ENCODE assay signal across 8 cellular contexts in genomic region chr16:67833035-67833417, GRCh38. TPM values are rescaled to one million over a fixed set of nuclear protein-coding genes. Genes with fewer than 3 reads are reported as not detected.
DNase-seq lines count a peak whose midpoint lies in the region; ATAC-seq and TF ChIP-seq lines count a peak whose summit lies in the region.

No MANE protein-coding gene starts in this region.

- H3K27me3 ChIP-seq in MG63 = no peaks in the 10 kb centered on the region
- H3K27me3 ChIP-seq in lower lobe of right lung (ENCODE audit: low read depth) = no peaks in the 10 kb centered on the region
- no peaks in the 10 kb centered on the region for H3K27me3 ChIP-seq in upper lobe of left lung

- H3K9me3 Mint-ChIP-seq in central memory CD8-positive, alpha-beta T cell = no peaks in the 10 kb centered on the region

- H3K36me3 Mint-ChIP-seq in central memory CD8-positive, alpha-beta T cell (ENCODE audit: insufficient read depth) = peaks cover 11% of the 10 kb centered on the region

- peak; percentile 3 for DNase-seq in CD1c-positive myeloid dendritic cell (ENCODE audit: extremely low spot score)
- peak; percentile 75 for DNase-seq in MG63
- DNase-seq in central memory CD8-positive, alpha-beta T cell (ENCODE audit: low spot score in 2 of 2) = no peak
- DNase-seq in lower lobe of right lung = no peak
- no peak for DNase-seq in upper lobe of left lung
- DNase-seq in OCI-M1 (lab: John Stamatoyannopoulos, UW) = no peak
- no peak for DNase-seq in COR-L47 (lab: John Stamatoyannopoulos, UW)

- H3K27ac Mint-ChIP-seq in central memory CD8-positive, alpha-beta T cell (ENCODE audit: low read depth) = peak overlapping the region; percentile 83

- no peak for TF ChIP-seq EP300 in upper lobe of left lung (IDR thresholded peaks at IDR 0.05)

- intact Hi-C loops in lower lobe of right lung (cut with DNase I) = no loop called here

- peak overlapping the region; percentile 97 for H3K4me3 Mint-ChIP-seq in central memory CD8-positive, alpha-beta T cell

- H3K4me1 Mint-ChIP-seq in central memory CD8-positive, alpha-beta T cell = peaks cover 19% of the 10 kb centered on the region

- peaks cover 8% of the 10 kb centered on the region for H3K36me3 ChIP-seq in MG63
- peaks cover 41% of the 10 kb centered on the region for H3K36me3 ChIP-seq in lower lobe of right lung
- peaks cover 5 to 42% (median 39%) of the 10 kb centered on the region in 4 donors for H3K36me3 ChIP-seq in upper lobe of left lung

- H3K4me1 ChIP-seq in lower lobe of right lung = peaks cover 19% of the 10 kb centered on the region
- peaks cover 15 to 20% (median 16%) of the 10 kb centered on the region in 4 donors for H3K4me1 ChIP-seq in upper lobe of left lung

- peak overlapping the region; percentile 74 for H3K4me3 ChIP-seq in MG63
- peak overlapping the region; percentile 85 for H3K4me3 ChIP-seq in lower lobe of right lung
- peak overlapping the region; percentile 79 to 99 (median 88) for H3K4me3 ChIP-seq in upper lobe of left lung

- no peak for ATAC-seq in central memory CD8-positive, alpha-beta T cell (replicated peaks; ENCODE audit: extremely low read depth, poor library complexity, severe bottlenecking)
- peak in 1 of 2 donors; percentile 28 for ATAC-seq in lower lobe of right lung
- peak; percentile 3 to 71 for ATAC-seq in upper lobe of left lung (ENCODE audit: low FRiP score in 2 of 2)
- ATAC-seq in GM21423 (IDR thresholded peaks at IDR 0.05; ENCODE audit: unreplicated experiment) = no peak

- H3K27ac ChIP-seq in lower lobe of right lung (peak overlapping the region; percentile 72), upper lobe of left lung (peak overlapping the region; percentile 68 to 83 (median 80))

- TF ChIP-seq POLR2A in upper lobe of left lung (IDR thresholded peaks at IDR 0.05) = no peak

- H3K9me3 ChIP-seq in MG63 (no peaks in the 10 kb centered on the region), lower lobe of right lung (no peaks in the 10 kb centered on the region), upper lobe of left lung (no peaks in the 10 kb centered on the region)

- no peak for TF ChIP-seq CTCF in lower lobe of right lung (IDR thresholded peaks at IDR 0.05)
- TF ChIP-seq CTCF in upper lobe of left lung (IDR thresholded peaks at IDR 0.05) = no peak

- WGBS in upper lobe of left lung, 2 donors = 0 to 2% methylated on average over 1 to 3 of the region's 3 CpGs

- H3K27me3 Mint-ChIP-seq in central memory CD8-positive, alpha-beta T cell = no peaks in the 10 kb centered on the region

RNA-seq across cellular contexts. Expression of gene THAP11, which starts 9.1 kb away (rescaled TPM):
- 37.2 and 42.9 TPM in 2 replicates for total RNA-seq in MG63 (2014; rRNA removed; shearing (Covaris generic); ENCODE audit: low replicate concordance)
- 26.1 TPM for total RNA-seq in lower lobe of right lung
- total RNA-seq in upper lobe of left lung = 10 to 100 TPM; 28.3 to 66.3 (median 34.3) TPM

RNA-seq across cellular contexts. Expression of gene NUTF2, which starts 13.7 kb away (rescaled TPM):
- 55.9 and 178 TPM in 2 replicates for total RNA-seq in MG63 (2014; rRNA removed; shearing (Covaris generic); ENCODE audit: low replicate concordance)
- total RNA-seq in lower lobe of right lung (55.8 TPM), upper lobe of left lung (100 to 1,000 TPM in 2 of 6 donors, 10 to 100 TPM in 4; 50.2 to 203 (median 78.3) TPM)

RNA-seq across cellular contexts. Expression of gene CENPT, which starts 14.5 kb away (rescaled TPM):
- total RNA-seq in MG63 (2014; rRNA removed; shearing (Covaris generic); ENCODE audit: low replicate concordance) = 20.4 and 27.4 TPM in 2 replicates
- total RNA-seq in lower lobe of right lung = 29.9 TPM
- 100 to 1,000 TPM in 1 of 6 donors, 10 to 100 TPM in 5; 30.6 to 201 (median 50.6) TPM for total RNA-seq in upper lobe of left lung

RNA-seq across cellular contexts. Expression of gene TSNAXIP1, which starts 26.3 kb away (rescaled TPM):
- total RNA-seq in MG63 (2014; rRNA removed; shearing (Covaris generic); ENCODE audit: low replicate concordance) = 1.4 TPM in 1 of 2 replicates, not detected in the other
- total RNA-seq in lower lobe of right lung (3.5 TPM), upper lobe of left lung (10 to 100 TPM in 1 of 6 donors, 1 to 10 TPM in 4, under 1 TPM in 1; 0.66 to 13.1 (median 4.4) TPM)

RNA-seq across cellular contexts. Expression of gene RANBP10, which starts 26.7 kb away (rescaled TPM):
- 0.79 and 1.8 TPM in 2 replicates for total RNA-seq in MG63 (2014; rRNA removed; shearing (Covaris generic); ENCODE audit: low replicate concordance)
- total RNA-seq in lower lobe of right lung (21.7 TPM), upper lobe of left lung (10 to 100 TPM in 5 of 6 donors, 1 to 10 TPM in 1; 6.5 to 50.3 (median 17.0) TPM)

Comparison
In these comparisons a context has a peak if more than half of its experiments do, and no peak if none do; other contexts are left out.
1. DNase-seq: peak in CD1c-positive myeloid dendritic cell (single experiment) and MG63 (single experiment); none in central memory CD8-positive, alpha-beta T cell (0 of 2), lower lobe of right lung (single experiment), upper lobe of left lung (0 of 2), OCI-M1 (single experiment) and COR-L47 (single experiment).
2. ATAC-seq: peak in upper lobe of left lung (2 of 2); none in central memory CD8-positive, alpha-beta T cell (single experiment) and GM21423 (single experiment).
3. Peak in every context shown above with its lines, with median percentiles within 50 percentile points of each other: H3K4me3 ChIP-seq.